In genomic region chr10:75187961-75188426, GRCh38 we compare ENCODE assay signal across 8 cellular contexts. TPM values are rescaled to one million over a fixed set of nuclear protein-coding genes. Genes with fewer than 3 reads are reported as not detected.
A peak's percentile ranks its signal among the peaks of the same experiment; 100 is the strongest.
DNase-seq lines count a peak whose midpoint lies in the region; ATAC-seq lines count a peak whose summit lies in the region.

No MANE protein-coding gene starts in this region.

- H3K27ac Mint-ChIP-seq in activated CD4-positive, alpha-beta memory T cell treated with anti-CD3 and anti-CD28 coated beads for 36 hours: peak overlapping the region; percentile 56
- peak overlapping the region; percentile 55 to 83 for H3K27ac Mint-ChIP-seq in effector memory CD8-positive, alpha-beta T cell
- no peak overlapping the region for H3K27ac Mint-ChIP-seq in memory B cell
- no peak overlapping the region for H3K27ac Mint-ChIP-seq in stimulated activated memory B cell treated with anti-CD40 and anti-IgM and Interleukin-4, amounts not matched to agents 10 μg/mL and 1 μg/mL and 100 μg/mL, for 72 hours

- no peak overlapping the region for H3K4me3 Mint-ChIP-seq in activated CD4-positive, alpha-beta memory T cell treated with anti-CD3 and anti-CD28 coated beads for 36 hours
- peak overlapping the region in 1 of 2 donors; percentile 17 for H3K4me3 Mint-ChIP-seq in effector memory CD8-positive, alpha-beta T cell
- H3K4me3 Mint-ChIP-seq in memory B cell: no peak overlapping the region
- H3K4me3 Mint-ChIP-seq in stimulated activated memory B cell treated with anti-CD40 and anti-IgM and Interleukin-4, amounts not matched to agents 10 μg/mL and 1 μg/mL and 100 μg/mL, for 72 hours: no peak overlapping the region

- intact Hi-C loops in activated CD4-positive, alpha-beta memory T cell treated with anti-CD3 and anti-CD28 coated beads for 36 hours (cut with micrococcal nuclease): loop anchor here (1.0 kb wide), 3 partner anchors 23 to 48 kb away; no protein-coding TSS in a partner anchor

- no peaks in the 10 kb centered on the region for H3K9me3 Mint-ChIP-seq in activated CD4-positive, alpha-beta memory T cell treated with anti-CD3 and anti-CD28 coated beads for 36 hours
- H3K9me3 Mint-ChIP-seq in effector memory CD8-positive, alpha-beta T cell: no peaks in the 10 kb centered on the region
- H3K9me3 Mint-ChIP-seq in memory B cell: no peaks in the 10 kb centered on the region
- H3K9me3 Mint-ChIP-seq in stimulated activated memory B cell treated with anti-CD40 and anti-IgM and Interleukin-4, amounts not matched to agents 10 μg/mL and 1 μg/mL and 100 μg/mL, for 72 hours: no peaks in the 10 kb centered on the region

- CTCF ChIA-PET in activated CD4-positive, alpha-beta memory T cell treated with anti-CD3 and anti-CD28 coated beads for 36 hours (lab: Charles Lee): interaction anchor here (0.6 to 3.9 kb wide), 17 partner anchors 8 to 829 kb away, joined by 3 to 109 read pairs (median 5); partner anchors contain the start of genes COMTD1 and VDAC2

- H3K27me3 Mint-ChIP-seq in activated CD4-positive, alpha-beta memory T cell treated with anti-CD3 and anti-CD28 coated beads for 36 hours: no peaks in the 10 kb centered on the region
- no peaks in the 10 kb centered on the region for H3K27me3 Mint-ChIP-seq in effector memory CD8-positive, alpha-beta T cell
- no peaks in the 10 kb centered on the region for H3K27me3 Mint-ChIP-seq in memory B cell
- no peaks in the 10 kb centered on the region for H3K27me3 Mint-ChIP-seq in stimulated activated memory B cell treated with anti-CD40 and anti-IgM and Interleukin-4, amounts not matched to agents 10 μg/mL and 1 μg/mL and 100 μg/mL, for 72 hours

- POLR2A ChIA-PET in activated CD4-positive, alpha-beta memory T cell treated with anti-CD3 and anti-CD28 coated beads for 36 hours (lab: Charles Lee): interaction anchor here (0.7 to 2.4 kb wide), 5 partner anchors 20 to 47 kb away, joined by 3 to 14 read pairs (median 3); partner anchors contain the start of genes COMTD1 and VDAC2

- DNase-seq in Ammon's horn (ENCODE audit: low spot score) (peak; percentile 63), NCI-H2171 (lab: John Stamatoyannopoulos, UW) (peak; percentile 12), memory B cell (ENCODE audit: low spot score in 2 of 2) (peak; percentile 52 to 55), DMS79 treated with DMSO at 0.1 percent for 48 hours (lab: John Stamatoyannopoulos, UW) (no peak)
- DNase-seq in activated CD4-positive, alpha-beta memory T cell treated with anti-CD3 and anti-CD28 coated beads for 36 hours: peak; percentile 75
- peak; percentile 63 to 70 (median 66) for DNase-seq in effector memory CD8-positive, alpha-beta T cell

- ATAC-seq in GM19395 (IDR thresholded peaks at IDR 0.05; ENCODE audit: unreplicated experiment): peak; percentile 69
- peak; percentile 98 for ATAC-seq in effector memory CD8-positive, alpha-beta T cell (replicated peaks)
- ATAC-seq in memory B cell (ENCODE audit: low read depth): peak; percentile 97
- peak; percentile 65 for ATAC-seq in stimulated activated memory B cell treated with anti-CD40 and anti-IgM and Interleukin-4, amounts not matched to agents 10 μg/mL and 1 μg/mL and 100 μg/mL, for 72 hours

- no peaks in the 10 kb centered on the region for H3K36me3 Mint-ChIP-seq in activated CD4-positive, alpha-beta memory T cell treated with anti-CD3 and anti-CD28 coated beads for 36 hours
- H3K36me3 Mint-ChIP-seq in effector memory CD8-positive, alpha-beta T cell (ENCODE audit: insufficient read depth): peaks cover 6% of the 10 kb centered on the region
- H3K36me3 Mint-ChIP-seq in memory B cell: peaks cover 4% of the 10 kb centered on the region
- peaks cover 15% of the 10 kb centered on the region for H3K36me3 Mint-ChIP-seq in stimulated activated memory B cell treated with anti-CD40 and anti-IgM and Interleukin-4, amounts not matched to agents 10 μg/mL and 1 μg/mL and 100 μg/mL, for 72 hours

- H3K4me1 Mint-ChIP-seq in activated CD4-positive, alpha-beta memory T cell treated with anti-CD3 and anti-CD28 coated beads for 36 hours (ENCODE audit: low read depth): peaks cover 9% of the 10 kb centered on the region
- H3K4me1 Mint-ChIP-seq in effector memory CD8-positive, alpha-beta T cell (ENCODE audit: low read depth in 2 of 2): peaks cover 3 to 10% of the 10 kb centered on the region in 2 donors
- H3K4me1 Mint-ChIP-seq in memory B cell: peaks cover 2% of the 10 kb centered on the region
- peaks cover 10% of the 10 kb centered on the region for H3K4me1 Mint-ChIP-seq in stimulated activated memory B cell treated with anti-CD40 and anti-IgM and Interleukin-4, amounts not matched to agents 10 μg/mL and 1 μg/mL and 100 μg/mL, for 72 hours

RNA-seq across cellular contexts. Expression of gene VDAC2, which starts 22.6 kb away (rescaled TPM):
- 100 to 1,000 TPM; 217 to 221 TPM for total RNA-seq in activated CD4-positive, alpha-beta memory T cell treated with anti-CD3 and anti-CD28 coated beads for 36 hours

RNA-seq across cellular contexts. Expression of gene COMTD1, which starts 47.8 kb away (rescaled TPM):
- 10 to 100 TPM; 40.0 to 41.3 TPM for total RNA-seq in activated CD4-positive, alpha-beta memory T cell treated with anti-CD3 and anti-CD28 coated beads for 36 hours

Comparison
In these comparisons a context has a peak if more than half of its experiments do, and no peak if none do; other contexts are left out.
1. H3K27ac Mint-ChIP-seq: peak in activated CD4-positive, alpha-beta memory T cell treated with anti-CD3 and anti-CD28 coated beads for 36 hours (single experiment) and effector memory CD8-positive, alpha-beta T cell (2 of 2); none in memory B cell (single experiment) and stimulated activated memory B cell treated with anti-CD40 and anti-IgM and Interleukin-4, amounts not matched to agents 10 μg/mL and 1 μg/mL and 100 μg/mL, for 72 hours (single experiment).
2. Peak in every context shown above with its lines, with median percentiles within 50 percentile points of each other: ATAC-seq.